1 cellular context compared by ENCODE assay signal in genomic region chr19:42241279-42241678, GRCh38.
TF ChIP-seq lines count a peak whose summit lies in the region.

No MANE protein-coding gene starts in this region.

TF ChIP-seq in GM12878, 131 proteins besides CTCF, POLR2A, EP300 and RAD21:
- TF ChIP-seq ATF7 (IDR thresholded peaks at IDR 0.05; ENCODE audit: low read depth) (no peak), ETV6 (conservative IDR thresholded peaks at IDR 0.05 in 1 of 2, IDR thresholded peaks at IDR 0.05 in 1 of 2; ENCODE audit: borderline replicate concordance in 1 of 2, low read depth in 1 of 2) (no peak), SP1 (IDR thresholded peaks at IDR 0.05; ENCODE audit: low read depth, low read length) (no peak), CREM (IDR thresholded peaks at IDR 0.05; ENCODE audit: low read depth) (no peak), ZBTB40 (IDR thresholded peaks at IDR 0.05; ENCODE audit: borderline replicate concordance) (no peak)
